ENCODE assay signal across 15 cellular contexts in genomic region chr6:43088654-43089056, GRCh38. TPM values are rescaled to one million over a fixed set of nuclear protein-coding genes. Genes with fewer than 3 reads are reported as not detected.
DNase-seq lines count a peak whose midpoint lies in the region; ATAC-seq and TF ChIP-seq lines count a peak whose summit lies in the region.
"Had no signal": no experiment of that assay in that cellular context is flagged by ENCODE, and none has a peak within 500 bp of the region (broad histone marks: within the 10 kb centered on the region; RNA-seq: fewer than 3 reads in every experiment).

No MANE protein-coding gene starts in this region.

- peaks cover 57% of the 10 kb centered on the region for H3K4me1 Mint-ChIP-seq in GM23338

- peak overlapping the region; percentile 92 for H3K27ac Mint-ChIP-seq in GM23338
- H3K27ac Mint-ChIP-seq: activated naive CD8-positive, alpha-beta T cell treated with anti-CD3 and anti-CD28 coated beads, Interleukin-2, amount 10 ng/mL, durations not matched to agents 7 days and 5 days; CD4-positive, CD25-positive, alpha-beta regulatory T cell had no signal

- H3K27me3 Mint-ChIP-seq in GM23338 (ENCODE audit: insufficient read depth, low read depth, poor library complexity): peaks cover 5% of the 10 kb centered on the region

- CTCF ChIA-PET in A673 (lab: Charles Lee): no interaction called here

- WGBS in esophagus squamous epithelium, 2 donors: 33 to 71% methylated on average over 3 to 4 of the region's 4 CpGs

- H3K27me3 ChIP-seq in GM23338 (ENCODE audit: insufficient read depth) (no peaks in the 10 kb centered on the region), esophagus squamous epithelium (no peaks in the 10 kb centered on the region), A673 (replicated peaks; ENCODE audit: insufficient read depth, low read depth, low read length, poor library complexity) (no peaks in the 10 kb centered on the region)
- H3K27me3 ChIP-seq: gastroesophageal sphincter had no signal

- TF ChIP-seq POLR2A in esophagus squamous epithelium (IDR thresholded peaks at IDR 0.05): peak in 1 of 4 donors; percentile 5

- H3K36me3 ChIP-seq in GM23338 (ENCODE audit: insufficient read depth) (no peaks in the 10 kb centered on the region), esophagus squamous epithelium (no peaks in the 10 kb centered on the region), A673 (ENCODE audit: insufficient read depth, low read length, poor library complexity, severe bottlenecking) (no peaks in the 10 kb centered on the region)
- H3K36me3 ChIP-seq: gastroesophageal sphincter had no signal

- no peak for TF ChIP-seq CTCF in GM23338 (conservative IDR thresholded peaks at IDR 0.05; ENCODE audit: low read depth in 2 of 2)
- TF ChIP-seq CTCF in VCaP (conservative IDR thresholded peaks at IDR 0.05): no peak
- TF ChIP-seq CTCF in esophagus squamous epithelium (IDR thresholded peaks at IDR 0.05): no peak
- no peak for TF ChIP-seq CTCF in A673 (conservative IDR thresholded peaks at IDR 0.05; ENCODE audit: low read depth, low read length)

- H3K4me2 ChIP-seq in GM23338: peak overlapping the region; percentile 70

- ATAC-seq in GM23338 (0 out of 3 replicates have a peak, but pooled peaks have one; percentile 1), GM21367 (IDR thresholded peaks at IDR 0.05; ENCODE audit: unreplicated experiment) (no peak)
- ATAC-seq: gastroesophageal sphincter, left lobe of liver had no signal

- peaks cover 77% of the 10 kb centered on the region for H3K79me2 ChIP-seq in GM23338 (replicated peaks; ENCODE audit: insufficient read depth)

- H3K4me3 Mint-ChIP-seq in GM23338: peak overlapping the region; percentile 58; the same call in 1 of the 3 replicates
- H3K4me3 Mint-ChIP-seq: activated naive CD8-positive, alpha-beta T cell treated with anti-CD3 and anti-CD28 coated beads, Interleukin-2, amount 10 ng/mL, durations not matched to agents 7 days and 5 days; CD4-positive, CD25-positive, alpha-beta regulatory T cell had no signal

- peaks cover 16% of the 10 kb centered on the region for H3F3A ChIP-seq in GM23338 (replicated peaks; ENCODE audit: low read depth)

- peak overlapping the region; percentile 93 for H3K27ac ChIP-seq in GM23338 (ENCODE audit: low read depth)
- peak overlapping the region; percentile 90; the same call in 1 of the 2 replicates for H3K27ac ChIP-seq in VCaP
- peak overlapping the region; percentile 75 to 85 (median 82) for H3K27ac ChIP-seq in esophagus squamous epithelium
- no peak overlapping the region for H3K27ac ChIP-seq in A673 (ENCODE audit: low read depth, low read length, poor library complexity, severe bottlenecking)
- H3K27ac ChIP-seq: gastroesophageal sphincter had no signal

- intact Hi-C loops in esophagus squamous epithelium (cut with DNase I): no loop called here
- intact Hi-C loops in A673 (cut with micrococcal nuclease; ENCODE audit: unreplicated experiment): no loop called here

- no peak overlapping the region for H2AFZ ChIP-seq in GM23338

- BruUV-seq in A673 (replicated peaks; lab: Mats Ljungman, UMichigan): no TSS peak

- no peaks in the 10 kb centered on the region for H3K9me2 ChIP-seq in GM23338 (ENCODE audit: insufficient read depth)

- H3K9me3 ChIP-seq in esophagus squamous epithelium (no peaks in the 10 kb centered on the region), A673 (ENCODE audit: low read depth, low read length, poor library complexity, severe bottlenecking) (no peaks in the 10 kb centered on the region)
- H3K9me3 ChIP-seq: gastroesophageal sphincter had no signal

- peak overlapping the region; percentile 44; the same call in 1 of the 2 replicates for H3K4me3 ChIP-seq in GM23338
- no peak overlapping the region for H3K4me3 ChIP-seq in esophagus squamous epithelium
- H3K4me3 ChIP-seq in A673 (ENCODE audit: low read depth, low read length, poor library complexity, severe bottlenecking): no peak overlapping the region
- H3K4me3 ChIP-seq: gastroesophageal sphincter had no signal

- H3K9me3 Mint-ChIP-seq in GM23338: no peaks in the 10 kb centered on the region
- H3K9me3 Mint-ChIP-seq: activated naive CD8-positive, alpha-beta T cell treated with anti-CD3 and anti-CD28 coated beads, Interleukin-2, amount 10 ng/mL, durations not matched to agents 7 days and 5 days; CD4-positive, CD25-positive, alpha-beta regulatory T cell had no signal

- peaks cover 14% of the 10 kb centered on the region for H4K20me1 ChIP-seq in GM23338 (replicated peaks; ENCODE audit: insufficient read depth)

- no peaks in the 10 kb centered on the region; the same call in 2 of the 3 replicates for H3K36me3 Mint-ChIP-seq in GM23338 (ENCODE audit: low read depth)
- H3K36me3 Mint-ChIP-seq: activated naive CD8-positive, alpha-beta T cell treated with anti-CD3 and anti-CD28 coated beads, Interleukin-2, amount 10 ng/mL, durations not matched to agents 7 days and 5 days; CD4-positive, CD25-positive, alpha-beta regulatory T cell had no signal

- H3K4me1 ChIP-seq in GM23338 (ENCODE audit: insufficient read depth): peaks cover 52% of the 10 kb centered on the region
- H3K4me1 ChIP-seq in esophagus squamous epithelium: peaks cover 17 to 77% (median 35%) of the 10 kb centered on the region in 3 donors
- H3K4me1 ChIP-seq in A673 (ENCODE audit: insufficient read depth, low read length, poor library complexity, severe bottlenecking): peaks cover 35% of the 10 kb centered on the region

- POLR2A ChIA-PET in A673 (lab: Charles Lee; ENCODE audit: low non-redundant PET): no interaction called here

- DNase-seq in GM23338 (ENCODE audit: low spot score) (peak; percentile 36), esophagus squamous epithelium (lab: John Stamatoyannopoulos, UW) (no peak), renal cortical epithelial cell (ENCODE audit: low read depth) (peak; percentile 54), DMS79 (lab: John Stamatoyannopoulos, UW) (no peak), A673 (ENCODE audit: low spot score) (no peak)
- no peak for DNase-seq in activated naive CD4-positive, alpha-beta T cell treated with anti-CD3 and anti-CD28 coated beads, Interleukin-2, amount 50 U/mL, for 16 hours
- DNase-seq: activated naive CD8-positive, alpha-beta T cell treated with anti-CD3 and anti-CD28 coated beads, Interleukin-2, amount 10 ng/mL, durations not matched to agents 7 days and 5 days; CD4-positive, CD25-positive, alpha-beta regulatory T cell; Kasumi-1; NCI-H2081; occipital lobe had no signal

TF ChIP-seq in GM23338, 12 proteins besides CTCF, POLR2A, EP300 and RAD21 (continues in another document):
- TF ChIP-seq EZH2 (IDR thresholded peaks at IDR 0.05; ENCODE audit: low read depth, unreplicated experiment): no peak
- TF ChIP-seq POLR2AphosphoS5 (IDR thresholded peaks at IDR 0.05; ENCODE audit: low read depth): no peak
- TF ChIP-seq NANOG (IDR thresholded peaks at IDR 0.05; ENCODE audit: borderline replicate concordance): no peak
- TF ChIP-seq JUNB (IDR thresholded peaks at IDR 0.05; ENCODE audit: unreplicated experiment): no peak
- no peak for TF ChIP-seq ETS1 (IDR thresholded peaks at IDR 0.05)
- TF ChIP-seq ZNF114 (CRISPR knock-in tag; IDR thresholded peaks at IDR 0.05): no peak

RNA-seq across cellular contexts. Expression of gene PTK7, which starts 12.5 kb away (rescaled TPM):
- total RNA-seq in GM23338 (2014; rRNA removed; shearing (Covaris generic)): 121 and 147 TPM in 2 replicates
- 46.1 and 52.2 TPM in 2 replicates for polyA plus RNA-seq in GM23338 (2016; fragmentation: Nextera tagmentation; extraction: Ambion mirVana)
- 10 to 100 TPM; 30.6 to 44.1 (median 36.7) TPM for total RNA-seq in esophagus squamous epithelium
- 81.3 and 141 TPM in 2 replicates for total RNA-seq in renal cortical epithelial cell
- 84.5 and 95.8 TPM in 2 replicates for total RNA-seq in A673 (2021)

RNA-seq across cellular contexts. Expression of gene KLC4, which starts 29.2 kb away (rescaled TPM):
- 17.4 and 22.4 TPM in 2 replicates for total RNA-seq in GM23338 (2014; rRNA removed; shearing (Covaris generic))
- polyA plus RNA-seq in GM23338 (2016; fragmentation: Nextera tagmentation; extraction: Ambion mirVana): 14.9 and 16.6 TPM in 2 replicates
- total RNA-seq in esophagus squamous epithelium: 10 to 100 TPM in 2 of 4 donors, 1 to 10 TPM in 2; 4.5 to 15.8 (median 9.4) TPM
- total RNA-seq in renal cortical epithelial cell: 17.0 and 29.3 TPM in 2 replicates
- 21.3 and 35.6 TPM in 2 replicates for total RNA-seq in A673 (2021)

RNA-seq across cellular contexts. Expression of gene MRPL2, which starts 29.4 kb away (rescaled TPM):
- total RNA-seq in GM23338 (2014; rRNA removed; shearing (Covaris generic)): 32.3 and 40.4 TPM in 2 replicates
- polyA plus RNA-seq in GM23338 (2016; fragmentation: Nextera tagmentation; extraction: Ambion mirVana): 127 and 128 TPM in 2 replicates
- 10 to 100 TPM; 23.3 to 29.1 (median 24.5) TPM for total RNA-seq in esophagus squamous epithelium
- total RNA-seq in renal cortical epithelial cell: 17.9 and 25.4 TPM in 2 replicates
- total RNA-seq in A673 (2021): 95.8 and 127 TPM in 2 replicates

RNA-seq across cellular contexts. Expression of gene CUL7, which starts 35.0 kb away (rescaled TPM):
- 9.7 and 13.2 TPM in 2 replicates for total RNA-seq in GM23338 (2014; rRNA removed; shearing (Covaris generic))
- polyA plus RNA-seq in GM23338 (2016; fragmentation: Nextera tagmentation; extraction: Ambion mirVana): 2.8 and 3.4 TPM in 2 replicates
- total RNA-seq in esophagus squamous epithelium (10 to 100 TPM in 1 of 4 donors, 1 to 10 TPM in 3; 6.5 to 10.8 (median 8.0) TPM), renal cortical epithelial cell (28.0 and 45.0 TPM in 2 replicates), A673 (2021) (29.4 and 30.7 TPM in 2 replicates)

Comparison
In these comparisons a context has a peak if more than half of its experiments do, and no peak if none do; other contexts are left out.
1. DNase-seq: peak in GM23338 (single experiment) and renal cortical epithelial cell (single experiment); none in esophagus squamous epithelium (single experiment), DMS79 (single experiment), A673 (single experiment) and activated naive CD4-positive, alpha-beta T cell treated with anti-CD3 and anti-CD28 coated beads, Interleukin-2, amount 50 U/mL, for 16 hours (single experiment).